In the genomic region with DNA sequence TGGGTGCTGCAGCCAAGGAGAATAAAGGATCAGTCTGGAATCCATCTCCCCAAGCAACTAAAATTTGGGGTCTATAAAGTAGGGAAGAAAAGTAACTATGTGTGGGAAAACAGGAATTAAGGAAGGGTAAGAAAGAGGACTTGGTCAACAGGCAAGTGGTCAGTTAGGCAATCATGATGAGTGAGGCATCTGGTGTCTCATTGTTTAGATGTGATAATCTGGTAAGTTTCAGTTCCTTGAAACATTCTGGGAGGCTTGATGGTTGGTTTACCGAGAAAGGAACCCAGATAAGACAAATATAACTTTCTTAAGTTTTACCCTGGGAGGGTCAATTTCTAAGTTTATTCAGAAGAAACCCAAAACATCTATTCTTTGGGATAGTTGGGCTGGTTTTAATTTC, we compare ENCODE assay signal across 23 cellular contexts. TPM values are rescaled to one million over a fixed set of nuclear protein-coding genes. Genes with fewer than 3 reads are reported as not detected.
DNase-seq lines count a peak whose midpoint lies in the region; ATAC-seq and TF ChIP-seq lines count a peak whose summit lies in the region.
"Had no signal": no experiment of that assay in that cellular context is flagged by ENCODE, and none has a peak within 500 bp of the region (broad histone marks: within the 10 kb centered on the region; RNA-seq: fewer than 3 reads in every experiment).

No MANE protein-coding gene starts in this region.

- DNase-seq in SIG-M5 treated with dmso at 0.1 percent for 504 hours (lab: John Stamatoyannopoulos, UW; ENCODE audit: unreplicated experiment) (peak; percentile 59), SIG-M5 (lab: John Stamatoyannopoulos, UW) (no peak), MV-4-11 (lab: John Stamatoyannopoulos, UW) (peak; percentile 94), epithelial cell of esophagus (ENCODE audit: low read depth) (peak; percentile 39), dorsolateral prefrontal cortex (no peak), immature natural killer cell (no peak), head of caudate nucleus (no peak)
- DNase-seq in activated naive CD8-positive, alpha-beta T cell treated with anti-CD3 and anti-CD28 coated beads, Interleukin-2, amount 50 U/mL, for 24 hours, result no peak
- DNase-seq: 8988T; activated CD4-positive, alpha-beta T cell treated with anti-CD3 and anti-CD28 coated beads, Interleukin-2, amount 10 ng/mL, durations not matched to agents 24 days and 14 days; BE2C; endodermal cell; hypothalamus; KBM-7; lower lobe of right lung; NCI-H1092; NCI-H2081; NCI-H446 treated with DMSO at 0.1 percent for 48 hours; stimulated activated CD4-positive, alpha-beta T cell treated with anti-CD3 and anti-CD28 coated beads, Interleukin-4, amount 100 ng/mL, for 1 hour; stomach had no signal

- H3K36me3 Mint-ChIP-seq in activated naive CD8-positive, alpha-beta T cell treated with anti-CD3 and anti-CD28 coated beads, Interleukin-2, amount 50 U/mL, for 24 hours (ENCODE audit: low read depth), result peaks cover 2% of the 10 kb centered on the region
- no peaks in the 10 kb centered on the region for H3K36me3 Mint-ChIP-seq in immature natural killer cell
- H3K36me3 Mint-ChIP-seq: activated naive CD4-positive, alpha-beta T cell treated with anti-CD3 and anti-CD28 coated beads, Interleukin-2, amount 50 U/mL, for 72 hours had no signal

- peaks cover 15% of the 10 kb centered on the region for H3K27me3 Mint-ChIP-seq in activated naive CD8-positive, alpha-beta T cell treated with anti-CD3 and anti-CD28 coated beads, Interleukin-2, amount 50 U/mL, for 24 hours
- H3K27me3 Mint-ChIP-seq in immature natural killer cell (ENCODE audit: low read depth in 3 of 3), result peaks cover 0 to 5% (median 4%) of the 10 kb centered on the region in 3 donors

- no peaks in the 10 kb centered on the region for H3K4me1 Mint-ChIP-seq in activated naive CD8-positive, alpha-beta T cell treated with anti-CD3 and anti-CD28 coated beads, Interleukin-2, amount 50 U/mL, for 24 hours
- H3K4me1 Mint-ChIP-seq in immature natural killer cell, result no peaks in the 10 kb centered on the region
- H3K4me1 Mint-ChIP-seq: activated CD4-positive, alpha-beta T cell treated with anti-CD3 and anti-CD28 coated beads, Interleukin-2, amount 10 ng/mL, durations not matched to agents 24 days and 14 days had no signal

- no peak overlapping the region for H3K4me3 Mint-ChIP-seq in activated naive CD8-positive, alpha-beta T cell treated with anti-CD3 and anti-CD28 coated beads, Interleukin-2, amount 50 U/mL, for 24 hours
- no peak overlapping the region for H3K4me3 Mint-ChIP-seq in immature natural killer cell
- H3K4me3 Mint-ChIP-seq: activated CD4-positive, alpha-beta T cell treated with anti-CD3 and anti-CD28 coated beads, Interleukin-2, amount 10 ng/mL, durations not matched to agents 24 days and 14 days; endodermal cell; GM23338 had no signal

- no peaks in the 10 kb centered on the region for H3K9me3 Mint-ChIP-seq in activated naive CD8-positive, alpha-beta T cell treated with anti-CD3 and anti-CD28 coated beads, Interleukin-2, amount 50 U/mL, for 24 hours
- H3K9me3 Mint-ChIP-seq in immature natural killer cell, result no peaks in the 10 kb centered on the region
- H3K9me3 Mint-ChIP-seq: activated CD4-positive, alpha-beta T cell treated with anti-CD3 and anti-CD28 coated beads, Interleukin-2, amount 10 ng/mL, durations not matched to agents 24 days and 14 days; activated naive CD4-positive, alpha-beta T cell treated with anti-CD3 and anti-CD28 coated beads, Interleukin-2, amount 50 U/mL, for 72 hours had no signal

- intact Hi-C loops in dorsolateral prefrontal cortex (cut with DNase I), result loop anchor here (5.0 to 10.0 kb wide), 3 partner anchors 180 to 230 kb away; no protein-coding TSS in a partner anchor
- intact Hi-C loops in head of caudate nucleus (cut with DNase I), result loop anchor here (5.0 kb wide), 1 partner anchor 185 kb away; no protein-coding TSS in a partner anchor

- H3K27ac ChIP-seq in dorsolateral prefrontal cortex, result no peak overlapping the region
- H3K27ac ChIP-seq: lower lobe of right lung, stomach had no signal

- ATAC-seq in activated naive CD8-positive, alpha-beta T cell treated with anti-CD3 and anti-CD28 coated beads, Interleukin-2, amount 50 U/mL, for 24 hours, result no peak
- ATAC-seq: activated naive CD4-positive, alpha-beta T cell treated with anti-CD3 and anti-CD28 coated beads, Interleukin-2, amount 50 U/mL, for 72 hours; GM23338 had no signal

- no peaks in the 10 kb centered on the region for H3K27me3 ChIP-seq in dorsolateral prefrontal cortex
- H3K27me3 ChIP-seq: BE2C, stomach had no signal

- no peak overlapping the region for H3K27ac Mint-ChIP-seq in activated naive CD8-positive, alpha-beta T cell treated with anti-CD3 and anti-CD28 coated beads, Interleukin-2, amount 50 U/mL, for 24 hours
- H3K27ac Mint-ChIP-seq in immature natural killer cell, result no peak overlapping the region
- H3K27ac Mint-ChIP-seq: activated CD4-positive, alpha-beta T cell treated with anti-CD3 and anti-CD28 coated beads, Interleukin-2, amount 10 ng/mL, durations not matched to agents 24 days and 14 days; activated naive CD4-positive, alpha-beta T cell treated with anti-CD3 and anti-CD28 coated beads, Interleukin-2, amount 50 U/mL, for 72 hours; endodermal cell; GM23338 had no signal

- no peak overlapping the region for H3K4me3 ChIP-seq in epithelial cell of esophagus (ENCODE audit: low read length)
- H3K4me3 ChIP-seq in dorsolateral prefrontal cortex, result no peak overlapping the region
- H3K4me3 ChIP-seq: GM23338, lower lobe of right lung, stomach had no signal

- TF ChIP-seq CTCF in epithelial cell of esophagus (IDR thresholded peaks at IDR 0.05; ENCODE audit: insufficient read depth, low read depth, low read length, missing control alignments), result no peak
- no peak for TF ChIP-seq CTCF in dorsolateral prefrontal cortex (IDR thresholded peaks at IDR 0.05 in 54 of 56, conservative IDR thresholded peaks at IDR 0.05 in 2 of 56; ENCODE audit: low read depth in 1 of 56, partially characterized antibody in 56 of 56)

RNA-seq across cellular contexts. Expression of a gene that starts 22.3 kb away (rescaled TPM):
- total RNA-seq in dorsolateral prefrontal cortex, result under 1 TPM in 1 of 120 experiments, not detected in 119; 0.31 TPM
- not detected for polyA plus RNA-seq in immature natural killer cell
- total RNA-seq: activated CD4-positive, alpha-beta T cell treated with anti-CD3 and anti-CD28 coated beads, Interleukin-2, amount 10 ng/mL, durations not matched to agents 24 days and 14 days; GM23338; lower lobe of right lung; stomach had no signal
- polyA plus RNA-seq: GM23338 had no signal

RNA-seq across cellular contexts. Expression of a gene that starts 57.8 kb away (rescaled TPM):
- not detected for total RNA-seq in dorsolateral prefrontal cortex
- not detected for polyA plus RNA-seq in immature natural killer cell
- total RNA-seq: activated CD4-positive, alpha-beta T cell treated with anti-CD3 and anti-CD28 coated beads, Interleukin-2, amount 10 ng/mL, durations not matched to agents 24 days and 14 days; activated naive CD4-positive, alpha-beta T cell treated with anti-CD3 and anti-CD28 coated beads, Interleukin-2, amount 50 U/mL, for 72 hours; GM23338; lower lobe of right lung; stomach had no signal
- polyA plus RNA-seq: GM23338, keratinocyte, stomach had no signal

Comparison
In these comparisons a context has a peak if more than half of its experiments do, and no peak if none do; other contexts are left out.
1. DNase-seq: peak in SIG-M5 treated with dmso at 0.1 percent for 504 hours (single experiment), MV-4-11 (single experiment) and epithelial cell of esophagus (single experiment); none in SIG-M5 (single experiment), dorsolateral prefrontal cortex (0 of 10), activated naive CD8-positive, alpha-beta T cell treated with anti-CD3 and anti-CD28 coated beads, Interleukin-2, amount 50 U/mL, for 24 hours (single experiment), immature natural killer cell (0 of 3) and head of caudate nucleus (0 of 42).